In the genomic region with DNA sequence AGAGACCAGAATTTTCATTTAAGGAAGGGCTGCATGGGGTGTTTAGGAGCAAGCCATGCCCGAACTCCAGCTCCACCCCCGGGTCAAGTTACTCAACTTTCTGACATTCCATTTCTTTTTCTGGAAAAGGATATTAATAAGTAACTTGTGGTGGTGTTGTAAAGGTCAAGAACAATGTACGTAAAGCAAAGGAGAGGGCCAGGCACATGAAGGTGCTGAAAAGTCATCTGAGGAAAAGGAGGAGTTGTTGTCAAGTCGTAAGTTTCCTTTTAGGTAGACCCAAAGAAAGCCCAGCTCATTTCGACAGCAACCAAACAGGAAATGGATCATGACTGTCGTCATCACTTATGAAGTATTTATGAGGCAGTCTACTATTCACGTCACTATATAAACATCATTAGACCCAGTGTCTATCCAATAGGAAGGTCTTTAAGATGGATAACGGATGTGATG, we compare ENCODE assay signal across 13 cellular contexts.
DNase-seq lines count a peak whose midpoint lies in the region; ATAC-seq lines count a peak whose summit lies in the region.
"Had no signal": no experiment of that assay in that cellular context is flagged by ENCODE, and none has a peak within 500 bp of the region (broad histone marks: within the 10 kb centered on the region; RNA-seq: fewer than 3 reads in every experiment).

No MANE protein-coding gene starts in this region.

- DNase-seq in HK-2 (ENCODE audit: unreplicated experiment) = peak; percentile 46
- peak; percentile 5 for DNase-seq in astrocyte of the hippocampus (ENCODE audit: low read depth, low spot score)
- DNase-seq in kidney tubule cell (ENCODE audit: low spot score) = peak; percentile 94
- DNase-seq in stromal cell of bone marrow (ENCODE audit: low read depth) = peak; percentile 8
- DNase-seq: activated CD4-positive, alpha-beta T cell treated with anti-CD3 and anti-CD28 coated beads for 1 hour; DND-41; NCI-H524 treated with DMSO at 0.1 percent for 48 hours; SIG-M5; stimulated activated CD4-positive, alpha-beta T cell treated with anti-CD3 and anti-CD28 coated beads, Interleukin-4, amount 100 ng/mL, for 4 hours; testis had no signal

- no peak for ATAC-seq in HG03196 (IDR thresholded peaks at IDR 0.05; ENCODE audit: unreplicated experiment)
- no peak for ATAC-seq in HG03469 (IDR thresholded peaks at IDR 0.05; ENCODE audit: unreplicated experiment)
- no peak for ATAC-seq in HG02840 (IDR thresholded peaks at IDR 0.05; ENCODE audit: low FRiP score, unreplicated experiment)

Comparison
In these comparisons a context has a peak if more than half of its experiments do, and no peak if none do; other contexts are left out.
1. DNase-seq: peak in every context shown above with its lines; median percentile 94 in kidney tubule cell; 46 in HK-2; 8 in stromal cell of bone marrow; 5 in astrocyte of the hippocampus.